Comparison of ENCODE assay signal across 33 cellular contexts in genomic region chr10:49223205-49223604, GRCh38. TPM values are rescaled to one million over a fixed set of nuclear protein-coding genes. Genes with fewer than 3 reads are reported as not detected.
"Had no signal": no experiment of that assay in that cellular context is flagged by ENCODE, and none has a peak within 500 bp of the region (broad histone marks: within the 10 kb centered on the region; RNA-seq: fewer than 3 reads in every experiment).

No MANE protein-coding gene starts in this region.

- DNase-seq: activated B cell treated with CpG ODN at 0.5 μM for 24 hours; activated CD4-positive, alpha-beta memory T cell treated with anti-CD3 and anti-CD28 coated beads for 36 hours; activated CD4-positive, alpha-beta T cell treated with anti-CD3 and anti-CD28 coated beads for 4 hours; activated CD4-positive, alpha-beta T cell treated with anti-CD3 and anti-CD28 coated beads, Interleukin-2, amount 10 ng/mL, durations not matched to agents 24 days and 14 days; activated CD4-positive, alpha-beta T cell treated with anti-CD3 and anti-CD28 coated beads, Interleukin-2, amount 50 U/mL, for 1 hour; activated CD4-positive, alpha-beta T cell treated with anti-CD3 and anti-CD28 coated beads, Interleukin-2, amount 50 U/mL, for 4 hours; activated CD4-positive, CD25-positive, alpha-beta regulatory T cell treated with anti-CD3 and anti-CD28 coated beads, Interleukin-2, amount 50 U/mL, for 72 hours; activated CD8-positive, alpha-beta memory T cell treated with anti-CD3 and anti-CD28 coated beads, Interleukin-2, amount 50 U/mL, for 4 hours; activated CD8-positive, alpha-beta T cell treated with anti-CD3 and anti-CD28 coated beads for 36 hours; activated effector memory CD4-positive, alpha-beta T cell treated with anti-CD3 and anti-CD28 coated beads, Interleukin-2, amount 50 U/mL, for 16 hours; activated gamma-delta T cell treated with Interleukin-2 at 50 U/mL for 16 hours; activated naive CD4-positive, alpha-beta T cell; activated naive CD4-positive, alpha-beta T cell treated with anti-CD3 and anti-CD28 coated beads for 36 hours; activated naive CD4-positive, alpha-beta T cell treated with anti-CD3 and anti-CD28 coated beads, Interleukin-2, amount 50 U/mL, for 16 hours; activated naive CD8-positive, alpha-beta T cell treated with anti-CD3 and anti-CD28 coated beads for 36 hours; activated T-cell treated with anti-CD3 and anti-CD28 coated beads for 4 hours; activated T-cell treated with anti-CD3 and anti-CD28 coated beads, Interleukin-2, amount 50 U/mL, for 1 hour; activated T-cell treated with anti-CD3 and anti-CD28 coated beads, Interleukin-2, amount 50 U/mL, for 4 hours; activated T-cell treated with anti-CD3 and anti-CD28 coated beads, Interleukin-2, amount 50 U/mL, for 72 hours; adrenal gland; amniotic stem cell; aorta; body of pancreas; brain microvascular endothelial cell; central memory CD4-positive, alpha-beta T cell; T-helper 2 cell; T-helper 9 cell had no signal

- H3K36me3 ChIP-seq: adrenal gland, brain microvascular endothelial cell, breast epithelium had no signal

- ATAC-seq: activated CD8-positive, alpha-beta T cell treated with anti-CD3 and anti-CD28 coated beads for 36 hours; activated naive CD4-positive, alpha-beta T cell treated with anti-CD3 and anti-CD28 coated beads, Interleukin-2, amount 50 U/mL, for 72 hours; activated T-cell treated with anti-CD3 and anti-CD28 coated beads, Interleukin-2, amount 50 U/mL, for 4 hours; activated T-cell treated with anti-CD3 and anti-CD28 coated beads, Interleukin-2, amount 50 U/mL, for 72 hours; activated T-helper 17 cell treated with anti-CD3 and anti-CD28 coated beads, Interleukin-2, amount 50 U/mL, for 72 hours; body of pancreas had no signal

- H3K27ac ChIP-seq: adrenal gland, body of pancreas, brain microvascular endothelial cell, breast epithelium, VCaP had no signal

- H3K4me1 ChIP-seq: adrenal gland, body of pancreas, breast epithelium had no signal

- H3K9me3 ChIP-seq: adrenal gland, body of pancreas, breast epithelium had no signal

- H3K27me3 ChIP-seq: adrenal gland, body of pancreas, brain microvascular endothelial cell had no signal

- H3K4me3 ChIP-seq: adrenal gland, body of pancreas, breast epithelium had no signal

- FAIRE-seq: astrocyte, TTC549 had no signal

RNA-seq across cellular contexts. Expression of gene TMEM273, which starts 35.0 kb away (rescaled TPM):
- total RNA-seq: astrocyte had no signal
